In genomic region chr2:11688222-11689069, GRCh38 we compare ENCODE assay signal across 8 cellular contexts. TPM values are rescaled to one million over a fixed set of nuclear protein-coding genes. Genes with fewer than 3 reads are reported as not detected.
DNase-seq lines count a peak whose midpoint lies in the region; ATAC-seq and TF ChIP-seq lines count a peak whose summit lies in the region.

No MANE protein-coding gene starts in this region.

- WGBS in lower leg skin, 2 donors = 10 to 12% methylated on average over 23 of the region's 23 CpGs

- ATAC-seq in GM18502 (IDR thresholded peaks at IDR 0.05; ENCODE audit: poor library complexity, unreplicated experiment) (peak; percentile 88), HG03097 (IDR thresholded peaks at IDR 0.05; ENCODE audit: low FRiP score, unreplicated experiment) (peak; percentile 72)

- peak; percentile 33 for DNase-seq in NCI-H526 treated with DMSO at 0.1 percent for 48 hours (lab: John Stamatoyannopoulos, UW)
- peak; percentile 63 to 82 for DNase-seq in activated CD4-positive, alpha-beta T cell treated with anti-CD3 and anti-CD28 coated beads, Interleukin-2, amount 50 U/mL, for 24 hours (ENCODE audit: low read depth in 1 of 2, low spot score in 1 of 2)
- DNase-seq in dedifferentiated amniotic fluid mesenchymal stem cell (ENCODE audit: extremely low spot score) = peak; percentile 69
- peak; percentile 74 to 96 for DNase-seq in lower leg skin (ENCODE audit: low spot score in 2 of 2)
- DNase-seq in stimulated activated CD4-positive, alpha-beta T cell treated with anti-CD3 and anti-CD28 coated beads, TNF-alpha, amount 100 ng/mL, for 1 hour (ENCODE audit: low read depth in 3 of 3, low spot score in 1 of 3) = peak; percentile 40 to 66 (median 60)

- TF ChIP-seq CTCF in 22Rv1 (IDR thresholded peaks at IDR 0.05) = peak; percentile 96
- peak in 1 of 3 donors; percentile 66 for TF ChIP-seq CTCF in lower leg skin (IDR thresholded peaks at IDR 0.05)

- no peak overlapping the region for H3K27ac ChIP-seq in 22Rv1

- H3K4me3 ChIP-seq in lower leg skin (ENCODE audit: low read depth, poor library complexity, severe bottlenecking) = no peak overlapping the region

- intact Hi-C loops in lower leg skin (cut with DNase I; ENCODE audit: low total_unique reads) = no loop called here

- TF ChIP-seq POLR2A in lower leg skin (IDR thresholded peaks at IDR 0.05) = no peak

RNA-seq across cellular contexts. Expression of gene NTSR2, which starts 18.5 kb away (rescaled TPM):
- not detected for total RNA-seq in lower leg skin

RNA-seq across cellular contexts. Expression of gene LPIN1, which starts 58.0 kb away (rescaled TPM):
- total RNA-seq in lower leg skin = 10 to 100 TPM; 15.6 to 45.8 (median 35.0) TPM

Comparison
In these comparisons a context has a peak if more than half of its experiments do, and no peak if none do; other contexts are left out.
1. DNase-seq: peak in every context shown above with its lines; median percentile 85 in lower leg skin; 72 in activated CD4-positive, alpha-beta T cell treated with anti-CD3 and anti-CD28 coated beads, Interleukin-2, amount 50 U/mL, for 24 hours; 69 in dedifferentiated amniotic fluid mesenchymal stem cell; 60 in stimulated activated CD4-positive, alpha-beta T cell treated with anti-CD3 and anti-CD28 coated beads, TNF-alpha, amount 100 ng/mL, for 1 hour; 33 in NCI-H526 treated with DMSO at 0.1 percent for 48 hours.